12 cellular contexts compared by ENCODE assay signal in genomic region chr12:19850341-19851065, GRCh38.
DNase-seq lines count a peak whose midpoint lies in the region; ATAC-seq and TF ChIP-seq lines count a peak whose summit lies in the region.
"Had no signal": no experiment of that assay in that cellular context is flagged by ENCODE, and none has a peak within 500 bp of the region (broad histone marks: within the 10 kb centered on the region; RNA-seq: fewer than 3 reads in every experiment).

No MANE protein-coding gene starts in this region.

- TF ChIP-seq POLR2A in lower leg skin (IDR thresholded peaks at IDR 0.05), result no peak

- no peak overlapping the region for H3K27ac Mint-ChIP-seq in activated naive CD4-positive, alpha-beta T cell treated with anti-CD3 and anti-CD28 coated beads, Interleukin-2, amount 50 U/mL, for 72 hours

- H3K36me3 Mint-ChIP-seq in activated naive CD4-positive, alpha-beta T cell treated with anti-CD3 and anti-CD28 coated beads, Interleukin-2, amount 50 U/mL, for 72 hours, result peaks cover 0 to 6% of the 10 kb centered on the region in 2 donors

- 49 to 58% methylated on average over 11 of the region's 11 CpGs for WGBS in lower leg skin, 2 donors

- no peak overlapping the region for H3K4me3 ChIP-seq in fibroblast of pulmonary artery (replicated peaks; ENCODE audit: low read depth, low read length)
- H3K4me3 ChIP-seq in lower leg skin (ENCODE audit: low read depth, poor library complexity, severe bottlenecking), result no peak overlapping the region
- H3K4me3 ChIP-seq: BLaER1, mucosa of descending colon had no signal

- DNase-seq in AG09319 (ENCODE audit: extremely low read depth, low read depth) (peak; percentile 30), RPMI7951 (ENCODE audit: low read depth) (peak; percentile 63), fibroblast of pulmonary artery (ENCODE audit: low read depth) (peak; percentile 38), omental fat pad (ENCODE audit: low spot score) (no peak), lower leg skin (ENCODE audit: low spot score in 2 of 2) (no peak)
- no peak for DNase-seq in activated naive CD4-positive, alpha-beta T cell treated with anti-CD3 and anti-CD28 coated beads, Interleukin-2, amount 50 U/mL, for 72 hours (ENCODE audit: low spot score in 2 of 2)
- DNase-seq: effector memory CD4-positive, alpha-beta T cell; mucosa of descending colon; NCI-H2227 treated with DMSO at 0.1 percent for 48 hours had no signal

- TF ChIP-seq CTCF in AG09319 (IDR thresholded peaks at IDR 0.05; ENCODE audit: low read depth, low read length) (no peak), fibroblast of pulmonary artery (IDR thresholded peaks at IDR 0.05; ENCODE audit: low read length, missing control alignments) (no peak), omental fat pad (IDR thresholded peaks at IDR 0.05) (no peak), lower leg skin (IDR thresholded peaks at IDR 0.05) (no peak)

- peak; percentile 64 for ATAC-seq in omental fat pad (ENCODE audit: low FRiP score)
- ATAC-seq in GM21737 (IDR thresholded peaks at IDR 0.05; ENCODE audit: unreplicated experiment), result no peak
- no peak for ATAC-seq in activated naive CD4-positive, alpha-beta T cell treated with anti-CD3 and anti-CD28 coated beads, Interleukin-2, amount 50 U/mL, for 72 hours
- ATAC-seq in GM18873 (IDR thresholded peaks at IDR 0.05; ENCODE audit: low FRiP score, unreplicated experiment), result no peak
- ATAC-seq: mucosa of descending colon had no signal

- intact Hi-C loops in lower leg skin (cut with DNase I; ENCODE audit: low total_unique reads), result no loop called here

- peaks cover 13 to 21% of the 10 kb centered on the region in 2 donors for H3K9me3 Mint-ChIP-seq in activated naive CD4-positive, alpha-beta T cell treated with anti-CD3 and anti-CD28 coated beads, Interleukin-2, amount 50 U/mL, for 72 hours

Comparison
In these comparisons a context has a peak if more than half of its experiments do, and no peak if none do; other contexts are left out.
1. DNase-seq: peak in AG09319 (single experiment), RPMI7951 (single experiment) and fibroblast of pulmonary artery (single experiment); none in omental fat pad (single experiment), activated naive CD4-positive, alpha-beta T cell treated with anti-CD3 and anti-CD28 coated beads, Interleukin-2, amount 50 U/mL, for 72 hours (0 of 2) and lower leg skin (0 of 2).